31 cellular contexts compared by ENCODE assay signal in the genomic region with DNA sequence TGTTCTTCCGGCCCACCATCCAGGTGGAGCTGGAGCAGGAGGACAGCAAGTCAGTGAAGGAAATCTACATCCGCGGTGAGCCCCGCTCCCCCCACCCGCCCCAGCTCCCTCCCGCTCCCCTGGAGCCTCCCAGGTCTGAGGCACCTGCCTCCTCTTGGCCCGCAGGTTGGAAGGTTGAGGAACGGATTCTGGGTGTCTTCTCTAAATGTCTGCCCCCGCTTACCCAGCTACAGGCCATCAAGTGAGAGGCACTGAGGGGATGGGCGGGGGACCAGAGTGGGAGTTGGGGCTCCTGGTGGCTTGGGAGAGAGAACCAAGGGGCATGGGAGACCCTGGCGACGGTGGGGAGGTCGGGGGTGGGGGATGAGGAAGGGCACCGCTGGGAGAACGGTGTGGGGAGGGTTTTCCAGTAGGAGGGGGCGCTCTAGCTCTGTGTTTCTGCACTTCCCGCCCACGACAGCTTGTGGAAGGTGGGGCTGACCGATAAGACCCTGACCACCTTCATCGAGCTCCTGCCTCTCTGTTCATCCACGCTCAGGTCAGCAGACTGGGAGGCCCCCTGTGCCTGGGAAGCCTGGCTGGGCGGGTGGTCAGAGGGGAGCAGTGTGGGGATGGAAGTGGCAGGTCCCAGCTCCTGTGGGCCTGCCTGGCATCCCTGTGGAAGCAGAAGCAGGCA. TPM values are rescaled to one million over a fixed set of nuclear protein-coding genes. Genes with fewer than 3 reads are reported as not detected.
A peak's percentile ranks its signal among the peaks of the same experiment; 100 is the strongest.
DNase-seq lines count a peak whose midpoint lies in the region; ATAC-seq and TF ChIP-seq lines count a peak whose summit lies in the region.
"Had no signal": no experiment of that assay in that cellular context is flagged by ENCODE, and none has a peak within 500 bp of the region (broad histone marks: within the 10 kb centered on the region; RNA-seq: fewer than 3 reads in every experiment).

No MANE protein-coding gene starts in this region.

- H3K36me3 ChIP-seq in WERI-Rb-1, result no peaks in the 10 kb centered on the region
- H3K36me3 ChIP-seq in iPS-18a (ENCODE audit: control insufficient read depth, low read depth, low read length), result no peaks in the 10 kb centered on the region
- no peaks in the 10 kb centered on the region for H3K36me3 ChIP-seq in parathyroid adenoma (ENCODE audit: control insufficient read depth, insufficient read depth, low read length)
- no peaks in the 10 kb centered on the region for H3K36me3 ChIP-seq in colonic mucosa
- H3K36me3 ChIP-seq in PC-9 (ENCODE audit: low read depth), result no peaks in the 10 kb centered on the region
- H3K36me3 ChIP-seq: neutrophil, thoracic aorta had no signal

- H2AFZ ChIP-seq in parathyroid adenoma (peak overlapping the region; percentile 28), PC-9 (no peak overlapping the region)

- TF ChIP-seq CTCF in WERI-Rb-1 (IDR thresholded peaks at IDR 0.05; ENCODE audit: low read depth, low read length) (0 out of 2 replicates have a peak, but pooled peaks have one; percentile 14), parathyroid adenoma (IDR thresholded peaks at IDR 0.05) (no peak), colonic mucosa (IDR thresholded peaks at IDR 0.05) (no peak), PC-9 (conservative IDR thresholded peaks at IDR 0.05) (no peak)

- CTCF ChIA-PET in PC-9 (lab: Charles Lee), result no interaction called here

- peaks cover 31% of the 10 kb centered on the region for H3F3A ChIP-seq in PC-9 (ENCODE audit: insufficient read depth, low read depth)

- H3K9ac ChIP-seq in iPS-18a (ENCODE audit: low read length), result no peak overlapping the region
- no peak overlapping the region for H3K9ac ChIP-seq in parathyroid adenoma
- no peak overlapping the region for H3K9ac ChIP-seq in colonic mucosa (ENCODE audit: low read depth in 2 of 2, low read length in 2 of 2)

- H3K4me3 ChIP-seq in WERI-Rb-1 (ENCODE audit: low read depth, low read length), result no peak overlapping the region
- H3K4me3 ChIP-seq in iPS-18a (ENCODE audit: low read length), result peak overlapping the region; percentile 50
- no peak overlapping the region for H3K4me3 ChIP-seq in parathyroid adenoma (ENCODE audit: low read depth, low read length)
- no peak overlapping the region for H3K4me3 ChIP-seq in colonic mucosa
- H3K4me3 ChIP-seq in PC-9, result no peak overlapping the region

- peaks cover 3% of the 10 kb centered on the region for H3K4me1 ChIP-seq in iPS-18a (ENCODE audit: control insufficient read depth, low read depth, low read length)
- H3K4me1 ChIP-seq in parathyroid adenoma, result no peaks in the 10 kb centered on the region
- no peaks in the 10 kb centered on the region for H3K4me1 ChIP-seq in colonic mucosa
- H3K4me1 ChIP-seq in PC-9 (replicated peaks; ENCODE audit: insufficient read depth), result peaks cover 31% of the 10 kb centered on the region

- no peak overlapping the region for H3K27ac ChIP-seq in WERI-Rb-1
- H3K27ac ChIP-seq in iPS-18a (ENCODE audit: low read length), result no peak overlapping the region
- H3K27ac ChIP-seq in parathyroid adenoma, result no peak overlapping the region
- no peak overlapping the region for H3K27ac ChIP-seq in colonic mucosa
- no peak overlapping the region for H3K27ac ChIP-seq in PC-9
- H3K27ac ChIP-seq: neutrophil, thoracic aorta had no signal

- POLR2A ChIA-PET in PC-9 (lab: Charles Lee; ENCODE audit: unreplicated experiment), result no interaction called here

- no peaks in the 10 kb centered on the region for H3K9me2 ChIP-seq in PC-9 (ENCODE audit: insufficient read depth)

- peak overlapping the region; percentile 13 for H3K4me3 Mint-ChIP-seq in activated naive CD8-positive, alpha-beta T cell
- H3K4me3 Mint-ChIP-seq in activated naive CD8-positive, alpha-beta T cell treated with anti-CD3 and anti-CD28 coated beads, Interleukin-2, amount 50 U/mL, for 24 hours, result no peak overlapping the region
- H3K4me3 Mint-ChIP-seq: activated CD4-positive, alpha-beta memory T cell treated with anti-CD3 and anti-CD28 coated beads, Interleukin-2, amount 10 ng/mL, durations not matched to agents 7 days and 5 days; memory B cell; stimulated activated naive CD8-positive, alpha-beta T cell treated with anti-CD3 and anti-CD28 coated beads, Interleukin-15, Interleukin-2, amounts not matched to agents 100 ng/mL and 50 ng/mL, for 24 hours had no signal

- H3K27me3 ChIP-seq in WERI-Rb-1 (ENCODE audit: insufficient read depth, low read depth, severe bottlenecking) (peaks cover 10% of the 10 kb centered on the region), iPS-18a (ENCODE audit: control insufficient read depth, insufficient read depth, low read length) (peaks cover 100% of the 10 kb centered on the region), parathyroid adenoma (ENCODE audit: control insufficient read depth, insufficient read depth, low read length) (peaks cover 5% of the 10 kb centered on the region), colonic mucosa (peaks cover 73% of the 10 kb centered on the region), PC-9 (ENCODE audit: insufficient read depth, low read depth) (0 out of 2 replicates have a peak, but pooled peaks cover 4% of the 10 kb centered on the region)

- H3K9me3 ChIP-seq in WERI-Rb-1 (ENCODE audit: severe bottlenecking), result peaks cover 7% of the 10 kb centered on the region
- H3K9me3 ChIP-seq in iPS-18a (ENCODE audit: control insufficient read depth, low read depth, low read length), result no peaks in the 10 kb centered on the region
- H3K9me3 ChIP-seq in parathyroid adenoma (ENCODE audit: control insufficient read depth, low read length), result no peaks in the 10 kb centered on the region
- no peaks in the 10 kb centered on the region for H3K9me3 ChIP-seq in colonic mucosa
- no peaks in the 10 kb centered on the region for H3K9me3 ChIP-seq in PC-9 (ENCODE audit: insufficient read depth, low read depth)
- H3K9me3 ChIP-seq: neutrophil, thoracic aorta had no signal

- no peaks in the 10 kb centered on the region for H4K20me1 ChIP-seq in PC-9 (ENCODE audit: insufficient read depth)

- H3K4me2 ChIP-seq in parathyroid adenoma (ENCODE audit: low read length) (no peak overlapping the region), PC-9 (no peak overlapping the region)

- intact Hi-C loops in colonic mucosa (cut with DNase I), result loop anchor here (5.0 to 10.0 kb wide), 2 partner anchors 32 to 130 kb away; a partner anchor contains a TSS
- intact Hi-C loops in PC-9 (cut with micrococcal nuclease; ENCODE audit: unreplicated experiment), result loop anchor here (10.0 kb wide), 2 partner anchors 230 to 300 kb away; no protein-coding TSS in a partner anchor

- no peak overlapping the region for H3K27ac Mint-ChIP-seq in activated naive CD8-positive, alpha-beta T cell
- H3K27ac Mint-ChIP-seq in activated naive CD8-positive, alpha-beta T cell treated with anti-CD3 and anti-CD28 coated beads, Interleukin-2, amount 50 U/mL, for 24 hours, result no peak overlapping the region
- H3K27ac Mint-ChIP-seq: activated CD4-positive, alpha-beta memory T cell treated with anti-CD3 and anti-CD28 coated beads, Interleukin-2, amount 10 ng/mL, durations not matched to agents 7 days and 5 days; CD4-positive, alpha-beta T cell; effector memory CD8-positive, alpha-beta T cell; memory B cell; stimulated activated naive CD8-positive, alpha-beta T cell treated with anti-CD3 and anti-CD28 coated beads, Interleukin-15, Interleukin-2, amounts not matched to agents 100 ng/mL and 50 ng/mL, for 24 hours had no signal

- H3K27me3 Mint-ChIP-seq in activated naive CD8-positive, alpha-beta T cell, result peaks cover 51% of the 10 kb centered on the region
- peaks cover 87% of the 10 kb centered on the region for H3K27me3 Mint-ChIP-seq in activated naive CD8-positive, alpha-beta T cell treated with anti-CD3 and anti-CD28 coated beads, Interleukin-2, amount 50 U/mL, for 24 hours

- no peaks in the 10 kb centered on the region for H3K79me2 ChIP-seq in parathyroid adenoma
- no peaks in the 10 kb centered on the region for H3K79me2 ChIP-seq in PC-9 (ENCODE audit: low read depth)

- H3K36me3 Mint-ChIP-seq in activated naive CD8-positive, alpha-beta T cell, result no peaks in the 10 kb centered on the region
- H3K36me3 Mint-ChIP-seq in activated naive CD8-positive, alpha-beta T cell treated with anti-CD3 and anti-CD28 coated beads, Interleukin-2, amount 50 U/mL, for 24 hours (ENCODE audit: low read depth), result no peaks in the 10 kb centered on the region
- H3K36me3 Mint-ChIP-seq: memory B cell had no signal

- H3K9me3 Mint-ChIP-seq in activated naive CD8-positive, alpha-beta T cell (ENCODE audit: low read depth), result no peaks in the 10 kb centered on the region
- H3K9me3 Mint-ChIP-seq in activated naive CD8-positive, alpha-beta T cell treated with anti-CD3 and anti-CD28 coated beads, Interleukin-2, amount 50 U/mL, for 24 hours, result no peaks in the 10 kb centered on the region
- H3K9me3 Mint-ChIP-seq: activated CD4-positive, alpha-beta memory T cell treated with anti-CD3 and anti-CD28 coated beads, Interleukin-2, amount 10 ng/mL, durations not matched to agents 7 days and 5 days; CD4-positive, alpha-beta T cell; effector memory CD8-positive, alpha-beta T cell; memory B cell; stimulated activated naive CD8-positive, alpha-beta T cell treated with anti-CD3 and anti-CD28 coated beads, Interleukin-15, Interleukin-2, amounts not matched to agents 100 ng/mL and 50 ng/mL, for 24 hours had no signal

- peaks cover 31% of the 10 kb centered on the region for H3K4me1 Mint-ChIP-seq in activated naive CD8-positive, alpha-beta T cell (ENCODE audit: low read depth)
- peaks cover 34% of the 10 kb centered on the region for H3K4me1 Mint-ChIP-seq in activated naive CD8-positive, alpha-beta T cell treated with anti-CD3 and anti-CD28 coated beads, Interleukin-2, amount 50 U/mL, for 24 hours

- DNase-seq in activated naive CD8-positive, alpha-beta T cell treated with anti-CD3 and anti-CD28 coated beads, Interleukin-2, amount 50 U/mL, for 24 hours, result no peak
- DNase-seq in WERI-Rb-1, result no peak
- DNase-seq in colonic mucosa, result no peak
- no peak for DNase-seq in PC-9
- no peak for DNase-seq in NCI-H128 (lab: John Stamatoyannopoulos, UW; ENCODE audit: unreplicated experiment)
- DNase-seq: activated CD4-positive, alpha-beta memory T cell treated with anti-CD3 and anti-CD28 coated beads, Interleukin-2, amount 10 ng/mL, durations not matched to agents 7 days and 5 days; activated CD8-positive, alpha-beta memory T cell treated with anti-CD3 and anti-CD28 coated beads, Interleukin-2, amount 50 U/mL, for 4 hours; activated naive CD4-positive, alpha-beta T cell; CD4-positive, alpha-beta T cell; central memory CD4-positive, alpha-beta T cell; effector memory CD8-positive, alpha-beta T cell; HCEC 1CT; left cardiac atrium; NCI-H1092; NCI-H187 treated with DMSO at 0.1 percent for 48 hours; NCI-H2171; NCI-H510A; SHP77 treated with DMSO at 0.1 percent for 48 hours; stimulated activated CD4-positive, alpha-beta T cell treated with anti-CD3 and anti-CD28 coated beads, Interleukin-1b, Interleukin-23, amount 100 ng/mL, for 48 hours had no signal

- no TSS peak for BruUV-seq in PC-9 (replicated peaks; lab: Mats Ljungman, UMichigan)

- ATAC-seq in activated naive CD8-positive, alpha-beta T cell treated with anti-CD3 and anti-CD28 coated beads, Interleukin-2, amount 50 U/mL, for 24 hours, result no peak
- ATAC-seq: effector memory CD8-positive, alpha-beta T cell; left cardiac atrium; Panc1; right cardiac atrium had no signal

RNA-seq across cellular contexts. Expression of a gene that starts 4.2 kb away (rescaled TPM):
- total RNA-seq in colonic mucosa, result not detected
- not detected in 2 replicates for total RNA-seq in PC-9 (2021)
- total RNA-seq: activated CD4-positive, alpha-beta memory T cell treated with anti-CD3 and anti-CD28 coated beads, Interleukin-2, amount 10 ng/mL, durations not matched to agents 7 days and 5 days; CD4-positive, alpha-beta T cell; Daoy; left cardiac atrium; posterior vena cava; T-helper 2 cell treated with Interferon-gamma antibody and Interleukin-4, amounts not matched to agents 100 ng/mL and 5 ng/mL, for 36 hours; thoracic aorta had no signal

RNA-seq across cellular contexts. Expression of a gene that starts 31.1 kb away (rescaled TPM):
- total RNA-seq in colonic mucosa, result 1 to 10 TPM; 2.5 to 3.5 TPM
- total RNA-seq in PC-9 (2021), result 9.8 and 12.2 TPM in 2 replicates
